In the genomic region with DNA sequence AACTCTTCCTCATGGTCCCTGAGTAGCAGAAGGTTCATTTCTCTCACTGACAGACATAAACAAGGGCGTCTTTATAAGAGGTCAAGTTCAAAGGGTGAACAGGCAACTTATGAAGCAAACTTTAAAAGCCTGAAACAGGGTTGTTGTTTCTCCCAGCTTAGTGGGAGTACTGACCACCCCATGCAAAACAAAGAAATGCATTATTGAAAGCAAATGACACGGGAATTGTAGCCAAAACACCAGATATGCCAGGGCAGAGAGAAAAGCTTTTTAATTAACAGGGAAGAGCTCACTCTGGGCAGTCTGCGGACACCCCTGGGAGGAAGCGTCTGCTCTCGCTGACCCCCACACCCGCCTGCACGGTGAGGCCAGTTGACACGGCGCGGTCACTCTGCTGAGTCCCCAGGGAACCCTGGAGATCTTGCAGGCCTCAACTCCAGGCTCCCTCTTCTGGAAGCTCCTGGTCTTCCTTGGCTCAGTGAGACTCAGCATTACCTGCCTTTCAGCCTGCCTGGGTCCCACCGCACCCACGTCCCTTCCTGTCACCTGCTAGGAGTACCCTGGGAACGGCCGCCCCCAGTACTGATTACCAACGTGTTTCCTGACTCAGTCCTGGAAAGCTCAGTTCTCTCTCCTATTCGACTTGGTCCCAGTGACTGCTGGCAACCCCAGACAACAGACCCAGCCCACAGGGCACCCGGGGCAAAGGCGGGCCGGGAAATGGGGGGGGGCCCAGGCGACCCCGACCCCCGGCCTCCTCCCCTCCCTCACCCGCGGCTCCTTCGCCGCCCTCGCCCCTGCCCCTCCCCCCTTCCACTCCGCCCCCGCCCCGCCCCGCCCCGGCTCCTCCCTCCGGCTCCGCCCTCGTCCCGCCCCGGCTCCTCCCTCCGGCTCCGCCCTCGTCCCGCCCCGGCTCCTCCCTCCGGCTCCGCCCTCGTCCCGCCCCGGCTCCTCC, we compare ENCODE assay signal across 1 cellular context.
TF ChIP-seq lines count a peak whose summit lies in the region.

No MANE protein-coding gene starts in this region.

TF ChIP-seq in WTC11, 78 proteins besides CTCF, POLR2A, EP300 and RAD21 (continued from another document):
- TF ChIP-seq NFYB (CRISPR knock-in tag; conservative IDR thresholded peaks at IDR 0.05; ENCODE audit: low read depth) (no peak), ZNF317 (CRISPR knock-in tag; IDR thresholded peaks at IDR 0.05; ENCODE audit: borderline replicate concordance, low read depth) (no peak), ZNF416 (CRISPR knock-in tag; IDR thresholded peaks at IDR 0.05) (no peak), ZBTB43 (CRISPR knock-in tag; IDR thresholded peaks at IDR 0.05) (no peak), SP1 (CRISPR knock-in tag; conservative IDR thresholded peaks at IDR 0.05) (0 out of 2 replicates have a peak, but pooled peaks have one; percentile 60), TEAD4 (CRISPR knock-in tag; IDR thresholded peaks at IDR 0.05) (no peak), PRDM15 (CRISPR knock-in tag; IDR thresholded peaks at IDR 0.05) (0 out of 2 replicates have a peak, but pooled peaks have one; percentile 32), TCF7 (CRISPR knock-in tag; IDR thresholded peaks at IDR 0.05; ENCODE audit: low read depth) (no peak), FOXK1 (CRISPR knock-in tag; IDR thresholded peaks at IDR 0.05) (0 out of 2 replicates have a peak, but pooled peaks have one; percentile 32), MAX (CRISPR knock-in tag; IDR thresholded peaks at IDR 0.05) (0 out of 2 replicates have a peak, but pooled peaks have one; percentile 18), E2F4 (CRISPR knock-in tag; IDR thresholded peaks at IDR 0.05; ENCODE audit: borderline replicate concordance, low read depth) (no peak), ZNF232 (CRISPR knock-in tag; IDR thresholded peaks at IDR 0.05) (no peak), NFATC4 (CRISPR knock-in tag; IDR thresholded peaks at IDR 0.05) (no peak), CREB1 (CRISPR knock-in tag; IDR thresholded peaks at IDR 0.05) (no peak), ATF3 (CRISPR knock-in tag; conservative IDR thresholded peaks at IDR 0.05) (no peak)
